In genomic region chr2:74550231-74550630, GRCh38 we compare ENCODE assay signal across 14 cellular contexts. TPM values are rescaled to one million over a fixed set of nuclear protein-coding genes. Genes with fewer than 3 reads are reported as not detected.
DNase-seq lines count a peak whose midpoint lies in the region; ATAC-seq and TF ChIP-seq lines count a peak whose summit lies in the region.
"Had no signal": no experiment of that assay in that cellular context is flagged by ENCODE, and none has a peak within 500 bp of the region (broad histone marks: within the 10 kb centered on the region; RNA-seq: fewer than 3 reads in every experiment).

No MANE protein-coding gene starts in this region.

- TF ChIP-seq CTCF in AG10803 (conservative IDR thresholded peaks at IDR 0.05; ENCODE audit: low read length), result no peak
- no peak for TF ChIP-seq CTCF in Caco-2 (IDR thresholded peaks at IDR 0.05; ENCODE audit: insufficient read depth in 1 of 2, low read depth in 1 of 2, low read length in 1 of 2, severe bottlenecking in 1 of 2, unreplicated experiment in 1 of 2)
- TF ChIP-seq CTCF in WERI-Rb-1 (IDR thresholded peaks at IDR 0.05; ENCODE audit: low read depth, low read length), result no peak

- ATAC-seq in HG02981 (IDR thresholded peaks at IDR 0.05; ENCODE audit: unreplicated experiment), result no peak
- no peak for ATAC-seq in HG03139 (IDR thresholded peaks at IDR 0.05; ENCODE audit: unreplicated experiment)

- no peaks in the 10 kb centered on the region for H3K9me3 ChIP-seq in Caco-2
- no peaks in the 10 kb centered on the region for H3K9me3 ChIP-seq in WERI-Rb-1 (ENCODE audit: severe bottlenecking)
- H3K9me3 ChIP-seq: left ventricle myocardium inferior, spleen, thoracic aorta had no signal

- POLR2A ChIA-PET in Caco-2 (lab: Charles Lee), result interaction anchor here (0.6 kb wide), 1 partner anchor 15 kb away, joined by 4 read pairs; no protein-coding TSS in a partner anchor

- H3K27me3 Mint-ChIP-seq in Caco-2 (ENCODE audit: insufficient read depth, unreplicated experiment), result no peaks in the 10 kb centered on the region

- peaks cover 22% of the 10 kb centered on the region for H3K4me1 ChIP-seq in Caco-2

- DNase-seq in AG10803 (ENCODE audit: low read depth) (no peak), Caco-2 (no peak), WERI-Rb-1 (no peak), left kidney (ENCODE audit: low read depth, low spot score) (peak; percentile 25), midbrain (lab: John Stamatoyannopoulos, UW) (no peak), posterior cingulate gyrus (no peak)
- DNase-seq: left ventricle myocardium inferior, MM.1S, nucleus accumbens, spleen had no signal

- no peaks in the 10 kb centered on the region for H3K9me3 Mint-ChIP-seq in Caco-2 (ENCODE audit: unreplicated experiment)

- peak overlapping the region; percentile 94 for H3K27ac Mint-ChIP-seq in Caco-2 (ENCODE audit: unreplicated experiment)

- no TSS peak for BruUV-seq in Caco-2 (replicated peaks; lab: Mats Ljungman, UMichigan)

- H3K27me3 ChIP-seq in Caco-2 (replicated peaks; ENCODE audit: control insufficient read depth, insufficient read depth, low read length) (no peaks in the 10 kb centered on the region), WERI-Rb-1 (ENCODE audit: insufficient read depth, low read depth, severe bottlenecking) (no peaks in the 10 kb centered on the region)
- H3K27me3 ChIP-seq: SJSA1 had no signal

- peaks cover 13% of the 10 kb centered on the region for H3K4me1 Mint-ChIP-seq in Caco-2 (ENCODE audit: low read depth, unreplicated experiment)

- intact Hi-C loops in Caco-2 (cut with micrococcal nuclease; ENCODE audit: unreplicated experiment) (no loop called here), posterior cingulate gyrus (cut with DNase I) (no loop called here)

- H3K4me3 ChIP-seq in AG10803 (ENCODE audit: low read length) (peak overlapping the region; percentile 12; the same call in 1 of the 2 replicates), Caco-2 (ENCODE audit: low read depth, low read length) (peak overlapping the region; percentile 74), WERI-Rb-1 (ENCODE audit: low read depth, low read length) (peak overlapping the region; percentile 80)
- H3K4me3 ChIP-seq: SJSA1 had no signal

- H3K27ac ChIP-seq in WERI-Rb-1, result peak overlapping the region; percentile 98
- H3K27ac ChIP-seq: SJSA1, thoracic aorta had no signal

- H3K36me3 ChIP-seq in Caco-2 (ENCODE audit: control insufficient read depth, insufficient read depth, low read length) (no peaks in the 10 kb centered on the region), WERI-Rb-1 (peaks cover 10% of the 10 kb centered on the region)
- H3K36me3 ChIP-seq: left ventricle myocardium inferior, spleen, thoracic aorta had no signal

- peaks cover 8% of the 10 kb centered on the region for H3K36me3 Mint-ChIP-seq in Caco-2 (ENCODE audit: insufficient read depth, unreplicated experiment)

- CTCF ChIA-PET in Caco-2 (lab: Charles Lee), result no interaction called here

- peak overlapping the region; percentile 87 for H3K4me3 Mint-ChIP-seq in Caco-2 (ENCODE audit: unreplicated experiment)

RNA-seq across cellular contexts. Expression of gene LOXL3, which starts 3.5 kb away (rescaled TPM):
- total RNA-seq in Caco-2 (2022), result 13.8 and 15.9 TPM in 2 replicates

RNA-seq across cellular contexts. Expression of gene DOK1, which starts 4.3 kb away (rescaled TPM):
- 5.1 and 5.5 TPM in 2 replicates for total RNA-seq in Caco-2 (2022)

RNA-seq across cellular contexts. Expression of gene HTRA2, which starts 20.5 kb away (rescaled TPM):
- 27.0 and 27.3 TPM in 2 replicates for total RNA-seq in Caco-2 (2022)

RNA-seq across cellular contexts. Expression of gene AUP1, which starts 20.7 kb away (rescaled TPM):
- total RNA-seq in Caco-2 (2022), result 154 and 156 TPM in 2 replicates

RNA-seq across cellular contexts. Expression of gene DQX1, which starts 24.2 kb away (rescaled TPM):
- 0.50 and 1.4 TPM in 2 replicates for total RNA-seq in Caco-2 (2022)
- total RNA-seq: SJSA1 had no signal

Comparison
In these comparisons a context has a peak if more than half of its experiments do, and no peak if none do; other contexts are left out.
1. H3K4me3 ChIP-seq: peak in every context shown above with its lines; median percentile 80 in WERI-Rb-1; 74 in Caco-2; 12 in AG10803.